Comparison of ENCODE assay signal across 8 cellular contexts in the genomic region with DNA sequence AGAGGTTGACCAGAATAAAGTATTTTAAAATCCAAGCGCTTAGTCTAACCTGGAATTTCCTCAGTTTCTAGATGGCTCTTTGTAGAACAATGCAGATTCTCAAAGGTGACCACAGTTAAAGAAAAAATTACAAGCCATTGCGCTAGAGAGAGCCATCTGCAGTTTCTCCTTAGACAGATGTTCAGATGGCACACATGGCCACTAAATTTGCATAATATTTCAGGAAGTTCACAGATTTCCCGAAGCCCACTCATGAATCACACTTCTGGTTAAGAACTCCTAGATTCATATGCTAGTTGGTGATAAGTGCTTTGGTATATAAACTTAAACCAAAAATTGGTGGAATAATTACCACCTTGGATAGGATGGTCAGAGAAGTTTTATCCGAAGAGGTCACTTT. TPM values are rescaled to one million over a fixed set of nuclear protein-coding genes. Genes with fewer than 3 reads are reported as not detected.
DNase-seq lines count a peak whose midpoint lies in the region; ATAC-seq and TF ChIP-seq lines count a peak whose summit lies in the region.

No MANE protein-coding gene starts in this region.

- intact Hi-C loops in esophagus muscularis mucosa (cut with DNase I) = loop anchor here (5.0 kb wide), 1 partner anchor 36 kb away; no protein-coding TSS in a partner anchor

- DNase-seq in AG04449 (ENCODE audit: low read depth, low spot score) (no peak), Peyer's patch (no peak), esophagus muscularis mucosa (ENCODE audit: extremely low spot score) (no peak), osteocyte (ENCODE audit: extremely low spot score, unreplicated experiment) (no peak)
- DNase-seq in stimulated activated CD4-positive, alpha-beta T cell treated with anti-CD3 and anti-CD28 coated beads, Interleukin-12 subunit alpha, Interleukin-12 subunit beta, amount 100 ng/mL, for 4 hours = no peak
- DNase-seq in activated effector memory CD4-positive, alpha-beta T cell treated with anti-CD3 and anti-CD28 coated beads, Interleukin-2, amount 50 U/mL, for 16 hours = no peak

- no peak for TF ChIP-seq EP300 in esophagus muscularis mucosa (IDR thresholded peaks at IDR 0.05)

- H3K27me3 ChIP-seq in Peyer's patch (no peaks in the 10 kb centered on the region), esophagus muscularis mucosa (no peaks in the 10 kb centered on the region)

- ATAC-seq in GM21526 (IDR thresholded peaks at IDR 0.05; ENCODE audit: low FRiP score, unreplicated experiment) (peak; percentile 35), GM21360 (IDR thresholded peaks at IDR 0.05; ENCODE audit: unreplicated experiment) (no peak)

- 48% methylated on average over 4 of the region's 4 CpGs for WGBS in esophagus muscularis mucosa

- peaks cover 19% of the 10 kb centered on the region for H3K4me1 Mint-ChIP-seq in osteocyte (ENCODE audit: unreplicated experiment)

- no peaks in the 10 kb centered on the region for H3K36me3 Mint-ChIP-seq in osteocyte (ENCODE audit: unreplicated experiment)

- H3K9me3 ChIP-seq in Peyer's patch = no peaks in the 10 kb centered on the region
- no peaks in the 10 kb centered on the region for H3K9me3 ChIP-seq in esophagus muscularis mucosa

- H3K4me3 Mint-ChIP-seq in osteocyte (ENCODE audit: unreplicated experiment) = peak overlapping the region; percentile 97

- peak overlapping the region; percentile 78 to 84 (median 80) for H3K27ac ChIP-seq in Peyer's patch
- H3K27ac ChIP-seq in esophagus muscularis mucosa (replicated peaks in 1 of 4) = peak overlapping the region; percentile 74 to 88 (median 86)

- POLR2A ChIA-PET in AG04449 (lab: Yijun Ruan, JAX) = interaction anchor here (1.4 to 1.6 kb wide), 2 partner anchors 16 to 44 kb away, joined by 6 to 7 read pairs; no protein-coding TSS in a partner anchor

- H3K4me1 ChIP-seq in Peyer's patch = peaks cover 0 to 14% (median 8%) of the 10 kb centered on the region in 4 donors
- peaks cover 36 to 48% (median 38%) of the 10 kb centered on the region in 4 donors for H3K4me1 ChIP-seq in esophagus muscularis mucosa

- H3K27ac Mint-ChIP-seq in osteocyte (ENCODE audit: unreplicated experiment) = peak overlapping the region; percentile 99

- TF ChIP-seq CTCF in AG04449 (IDR thresholded peaks at IDR 0.05; ENCODE audit: insufficient read depth, low read length, missing control alignments) = no peak
- no peak for TF ChIP-seq CTCF in Peyer's patch (IDR thresholded peaks at IDR 0.05)
- TF ChIP-seq CTCF in esophagus muscularis mucosa (IDR thresholded peaks at IDR 0.05) = no peak
- no peak for TF ChIP-seq CTCF in osteocyte (IDR thresholded peaks at IDR 0.05)

- no peaks in the 10 kb centered on the region for H3K9me3 Mint-ChIP-seq in osteocyte (ENCODE audit: unreplicated experiment)

- TF ChIP-seq POLR2A in Peyer's patch (IDR thresholded peaks at IDR 0.05) (no peak), esophagus muscularis mucosa (IDR thresholded peaks at IDR 0.05; ENCODE audit: low read depth) (no peak)

- H3K27me3 Mint-ChIP-seq in osteocyte (ENCODE audit: unreplicated experiment) = no peaks in the 10 kb centered on the region

- H3K36me3 ChIP-seq in Peyer's patch (no peaks in the 10 kb centered on the region), esophagus muscularis mucosa (no peaks in the 10 kb centered on the region)

- CTCF ChIA-PET in AG04449 (lab: Yijun Ruan, JAX) = interaction anchor here (1.1 kb wide), 1 partner anchor 9 kb away, joined by 3 read pairs; no protein-coding TSS in a partner anchor

- peak overlapping the region; percentile 85 for H3K4me3 ChIP-seq in AG04449 (ENCODE audit: low read depth, low read length)
- H3K4me3 ChIP-seq in Peyer's patch = peak overlapping the region; percentile 60 to 83 (median 68)
- H3K4me3 ChIP-seq in esophagus muscularis mucosa = peak overlapping the region; percentile 59 to 85 (median 73)

RNA-seq across cellular contexts. Expression of a gene that starts 0.8 kb away (rescaled TPM):
- total RNA-seq in Peyer's patch (1 to 10 TPM in 2 of 4 donors, under 1 TPM in 1, not detected in 1; 0.67 to 3.0 (median 2.4) TPM), esophagus muscularis mucosa (under 1 TPM; 0.39 to 0.83 (median 0.73) TPM), osteocyte (0.97 and 1.1 TPM in 2 replicates)

RNA-seq across cellular contexts. Expression of a gene that starts 0.8 kb away (rescaled TPM):
- 10 to 100 TPM; 20.6 to 52.7 (median 34.0) TPM for total RNA-seq in Peyer's patch
- total RNA-seq in esophagus muscularis mucosa = 10 to 100 TPM; 18.7 to 56.1 (median 32.7) TPM
- total RNA-seq in osteocyte = 78.9 and 87.4 TPM in 2 replicates
